23 cellular contexts compared by ENCODE assay signal in genomic region chr19:656751-657559, GRCh38. TPM values are rescaled to one million over a fixed set of nuclear protein-coding genes. Genes with fewer than 3 reads are reported as not detected.
DNase-seq lines count a peak whose midpoint lies in the region; ATAC-seq, FAIRE-seq and TF ChIP-seq lines count a peak whose summit lies in the region.
"Had no signal": no experiment of that assay in that cellular context is flagged by ENCODE, and none has a peak within 500 bp of the region (broad histone marks: within the 10 kb centered on the region; RNA-seq: fewer than 3 reads in every experiment).

No MANE protein-coding gene starts in this region.

- peaks cover 54% of the 10 kb centered on the region for H3K4me1 ChIP-seq in CD8-positive, alpha-beta memory T cell (ENCODE audit: insufficient read depth, low read length)
- H3K4me1 ChIP-seq in OCI-LY1 (ENCODE audit: insufficient read depth, low read length, severe bottlenecking) (peaks cover 41% of the 10 kb centered on the region), neuronal stem cell (ENCODE audit: control insufficient read depth in 2 of 2, insufficient read depth in 1 of 2, low read depth in 1 of 2, low read length in 2 of 2) (peaks cover 8 to 11% of the 10 kb centered on the region in 2 donors), osteoblast (ENCODE audit: insufficient read depth, low read length) (peaks cover 14% of the 10 kb centered on the region)
- peaks cover 63% of the 10 kb centered on the region for H3K4me1 ChIP-seq in effector memory CD4-positive, alpha-beta T cell (ENCODE audit: control insufficient read depth, insufficient read depth, low read length, poor library complexity, severe bottlenecking)

- peaks cover 0 to 71% (median 2%) of the 10 kb centered on the region in 3 donors for H3K36me3 Mint-ChIP-seq in CD8-positive, alpha-beta memory T cell
- peaks cover 8% of the 10 kb centered on the region for H3K36me3 Mint-ChIP-seq in T-cell

- H3K14ac ChIP-seq in neuronal stem cell (ENCODE audit: low read length), result peak overlapping the region; percentile 21

- H3K27ac Mint-ChIP-seq in CD8-positive, alpha-beta memory T cell, result peak overlapping the region in 7 of 8 donors; percentile 33 to 99 (median 88)
- peak overlapping the region in 1 of 2 donors; percentile 28 for H3K27ac Mint-ChIP-seq in T-cell

- no peak for DNase-seq in CD8-positive, alpha-beta memory T cell
- no peak for DNase-seq in effector memory CD4-positive, alpha-beta T cell
- DNase-seq in neuronal stem cell (ENCODE audit: low spot score) (no peak), urothelium cell line (ENCODE audit: low spot score) (no peak), T-cell (no peak), osteoblast (ENCODE audit: insufficient read length, low spot score, missing footprints) (no peak)
- DNase-seq: activated effector memory CD4-positive, alpha-beta T cell treated with anti-CD3 and anti-CD28 coated beads, Interleukin-2, amount 50 U/mL, for 16 hours; AML-193; amygdala; central memory CD4-positive, alpha-beta T cell; effector CD8-positive, alpha-beta T cell; esophagus squamous epithelium; NCI-H1417; NCI-H69; stimulated activated CD4-positive, alpha-beta T cell treated with anti-CD3 and anti-CD28 coated beads, Interleukin-4, amount 100 ng/mL, for 24 hours had no signal

- no peaks in the 10 kb centered on the region for H3K9me2 ChIP-seq in OCI-LY1 (ENCODE audit: low read depth, low read length)

- ATAC-seq in GM19023 (IDR thresholded peaks at IDR 0.05; ENCODE audit: unreplicated experiment) (no peak), T-cell (replicated peaks in 1 of 4) (no peak)
- ATAC-seq: Right ventricle myocardium inferior had no signal

- H3K27me3 ChIP-seq in CD8-positive, alpha-beta memory T cell (ENCODE audit: insufficient read depth, low read length, poor library complexity, severe bottlenecking), result no peaks in the 10 kb centered on the region
- H3K27me3 ChIP-seq in OCI-LY1 (ENCODE audit: insufficient read depth, low read length) (no peaks in the 10 kb centered on the region), neuronal stem cell (ENCODE audit: control insufficient read depth in 3 of 3, insufficient read depth in 3 of 3, low read depth in 1 of 3, low read length in 3 of 3) (no peaks in the 10 kb centered on the region), osteoblast (ENCODE audit: insufficient read depth, low read length) (no peaks in the 10 kb centered on the region)
- no peaks in the 10 kb centered on the region for H3K27me3 ChIP-seq in effector memory CD4-positive, alpha-beta T cell (replicated peaks; ENCODE audit: control insufficient read depth, insufficient read depth, low read length, poor library complexity, severe bottlenecking)
- H3K27me3 ChIP-seq: esophagus squamous epithelium had no signal

- H3K4me3 ChIP-seq in CD8-positive, alpha-beta memory T cell (ENCODE audit: low read length), result no peak overlapping the region
- H3K4me3 ChIP-seq in OCI-LY1 (ENCODE audit: low read depth, low read length, poor library complexity, severe bottlenecking), result no peak overlapping the region
- no peak overlapping the region for H3K4me3 ChIP-seq in effector memory CD4-positive, alpha-beta T cell (ENCODE audit: insufficient read depth, low read depth, low read length, poor library complexity, severe bottlenecking)
- H3K4me3 ChIP-seq in neuronal stem cell (ENCODE audit: low read length in 2 of 2), result no peak overlapping the region
- no peak overlapping the region for H3K4me3 ChIP-seq in osteoblast (ENCODE audit: insufficient read depth, low read length)
- H3K4me3 ChIP-seq: esophagus squamous epithelium, skin epidermis had no signal

- no peak overlapping the region for H4K91ac ChIP-seq in neuronal stem cell (ENCODE audit: low read depth, low read length, poor library complexity)

- TF ChIP-seq CTCF in OCI-LY1 (IDR thresholded peaks at IDR 0.05; ENCODE audit: low read length) (no peak), osteoblast (IDR thresholded peaks at IDR 0.05; ENCODE audit: extremely low read depth, low read depth, low read length) (no peak)

- peaks cover 42 to 78% (median 44%) of the 10 kb centered on the region in 3 donors for H3K4me1 Mint-ChIP-seq in CD8-positive, alpha-beta memory T cell
- H3K4me1 Mint-ChIP-seq in T-cell, result peaks cover 45 to 72% (median 52%) of the 10 kb centered on the region in 3 donors

- H3K9me3 ChIP-seq in CD8-positive, alpha-beta memory T cell (ENCODE audit: low read length), result no peaks in the 10 kb centered on the region
- H3K9me3 ChIP-seq in OCI-LY1 (ENCODE audit: low read length) (no peaks in the 10 kb centered on the region), neuronal stem cell (replicated peaks in 1 of 2; ENCODE audit: control insufficient read depth in 2 of 2, insufficient read depth in 1 of 2, low read depth in 1 of 2, low read length in 2 of 2) (no peaks in the 10 kb centered on the region), osteoblast (ENCODE audit: low read depth, low read length) (no peaks in the 10 kb centered on the region)
- no peaks in the 10 kb centered on the region for H3K9me3 ChIP-seq in effector memory CD4-positive, alpha-beta T cell (ENCODE audit: control insufficient read depth, low read length)
- H3K9me3 ChIP-seq: esophagus squamous epithelium had no signal

- H3K18ac ChIP-seq in neuronal stem cell (ENCODE audit: low read length), result peak overlapping the region; percentile 48

- H3K4me2 ChIP-seq in OCI-LY1 (ENCODE audit: low read length) (peak overlapping the region; percentile 7; the same call in 1 of the 2 replicates), neuronal stem cell (ENCODE audit: insufficient read depth, low read length, poor library complexity, severe bottlenecking) (no peak overlapping the region), osteoblast (ENCODE audit: insufficient read depth, low read length) (no peak overlapping the region)

- H2BK5ac ChIP-seq in neuronal stem cell (ENCODE audit: low read length), result peak overlapping the region; percentile 75

- peaks cover 0 to 3% of the 10 kb centered on the region in 2 donors for H3K27me3 Mint-ChIP-seq in CD8-positive, alpha-beta memory T cell
- no peaks in the 10 kb centered on the region for H3K27me3 Mint-ChIP-seq in T-cell

- H2AFZ ChIP-seq in OCI-LY1 (ENCODE audit: low read length), result no peak overlapping the region
- H2AFZ ChIP-seq in neuronal stem cell (ENCODE audit: low read length), result no peak overlapping the region
- no peak overlapping the region for H2AFZ ChIP-seq in osteoblast (ENCODE audit: low read length)

- H3K9me3 Mint-ChIP-seq in CD8-positive, alpha-beta memory T cell, result no peaks in the 10 kb centered on the region
- H3K9me3 Mint-ChIP-seq in T-cell, result no peaks in the 10 kb centered on the region

- no peak overlapping the region for H2AK5ac ChIP-seq in neuronal stem cell (ENCODE audit: low read depth, low read length)

- H3K4ac ChIP-seq in neuronal stem cell (ENCODE audit: low read length), result no peak overlapping the region

- no peak overlapping the region for H2BK12ac ChIP-seq in neuronal stem cell (ENCODE audit: low read length)

- peak overlapping the region in 6 of 7 donors; percentile 3 to 43 (median 16) for H3K4me3 Mint-ChIP-seq in CD8-positive, alpha-beta memory T cell
- H3K4me3 Mint-ChIP-seq in T-cell, result peak overlapping the region in 1 of 3 donors; percentile 66

- H2BK15ac ChIP-seq in neuronal stem cell (ENCODE audit: low read length), result no peak overlapping the region

- peaks cover 73% of the 10 kb centered on the region for H3K79me1 ChIP-seq in neuronal stem cell (ENCODE audit: low read depth, low read length)

- no peaks in the 10 kb centered on the region for H4K20me1 ChIP-seq in OCI-LY1 (ENCODE audit: insufficient read depth, low read length)
- H4K20me1 ChIP-seq in osteoblast (ENCODE audit: insufficient read depth, low read length), result peaks cover 70% of the 10 kb centered on the region

- H4K8ac ChIP-seq in neuronal stem cell (ENCODE audit: low read depth, low read length), result peak overlapping the region; percentile 65

- H3F3A ChIP-seq in OCI-LY1 (ENCODE audit: insufficient read depth, low read length), result no peaks in the 10 kb centered on the region

- peak overlapping the region; percentile 31 for H2BK120ac ChIP-seq in neuronal stem cell (ENCODE audit: low read depth, low read length)

- no peak for FAIRE-seq in urothelium cell line (lab: Jason Lieb, UNC)
- FAIRE-seq: GM18507 had no signal

- CTCF ChIA-PET in CD8-positive, alpha-beta memory T cell (lab: Charles Lee), result interaction anchor here (0.7 to 1.2 kb wide), 3 partner anchors 15 to 75 kb away, joined by 3 to 4 read pairs (median 3); partner anchors contain the start of gene POLRMT
- CTCF ChIA-PET in T-cell (lab: Charles Lee), result no interaction called here

- WGBS in neuronal stem cell (ENCODE audit: extremely low coverage in 2 of 2, insufficient read length in 2 of 2, insufficient replicate concordance in 1 of 2), 2 donors, result no CpG with 5 or more reads among the region's 43 CpGs

- H3K9ac ChIP-seq in OCI-LY1 (ENCODE audit: low read length) (no peak overlapping the region), neuronal stem cell (ENCODE audit: low read depth, low read length, poor library complexity) (peak overlapping the region; percentile 44)

- POLR2A ChIA-PET in CD8-positive, alpha-beta memory T cell (lab: Charles Lee), result no interaction called here
- POLR2A ChIA-PET in T-cell (lab: Charles Lee), result interaction anchor here in 1 of 2 donors (0.6 kb wide), 1 partner anchor 15 kb away, joined by 7 read pairs; no protein-coding TSS in a partner anchor

- peaks cover 6% of the 10 kb centered on the region for H3K36me3 ChIP-seq in CD8-positive, alpha-beta memory T cell (ENCODE audit: insufficient read depth, low read length)
- H3K36me3 ChIP-seq in OCI-LY1 (ENCODE audit: insufficient read depth, low read length) (peaks cover 58% of the 10 kb centered on the region), neuronal stem cell (replicated peaks in 1 of 2; ENCODE audit: control insufficient read depth in 2 of 2, insufficient read depth in 2 of 2, low read length in 2 of 2) (peaks cover 7 to 49% of the 10 kb centered on the region in 2 donors), osteoblast (ENCODE audit: insufficient read depth, low read length) (peaks cover 5% of the 10 kb centered on the region)
- H3K36me3 ChIP-seq in effector memory CD4-positive, alpha-beta T cell (ENCODE audit: control insufficient read depth, insufficient read depth, low read length), result peaks cover 53% of the 10 kb centered on the region

- peak overlapping the region; percentile 93 for H3K23ac ChIP-seq in neuronal stem cell (ENCODE audit: low read depth, low read length, poor library complexity)

- peaks cover 86% of the 10 kb centered on the region for H3K79me2 ChIP-seq in OCI-LY1 (ENCODE audit: insufficient read depth, low read length)
- peaks cover 99% of the 10 kb centered on the region for H3K79me2 ChIP-seq in osteoblast (ENCODE audit: insufficient read depth, low read length)

- H3K27ac ChIP-seq in CD8-positive, alpha-beta memory T cell (ENCODE audit: low read depth, low read length), result no peak overlapping the region
- H3K27ac ChIP-seq in OCI-LY1 (ENCODE audit: low read depth, low read length, poor library complexity, severe bottlenecking), result no peak overlapping the region
- peak overlapping the region; percentile 94 for H3K27ac ChIP-seq in effector memory CD4-positive, alpha-beta T cell (ENCODE audit: insufficient read depth, low read length, poor library complexity, severe bottlenecking)
- no peak overlapping the region for H3K27ac ChIP-seq in neuronal stem cell (replicated peaks; ENCODE audit: low read length)
- no peak overlapping the region for H3K27ac ChIP-seq in osteoblast (ENCODE audit: low read depth, low read length)

RNA-seq across cellular contexts. Expression of gene RNF126, which starts 6.1 kb away (rescaled TPM):
- 10 to 100 TPM; 89.6 to 95.5 TPM for total RNA-seq in CD8-positive, alpha-beta memory T cell
- 100.0 TPM for polyA plus RNA-seq in CD8-positive, alpha-beta memory T cell
- 59.4 TPM for polyA plus RNA-seq in neuronal stem cell (2013, experiment 1 of 2)
- 57.6 TPM for polyA plus RNA-seq in neuronal stem cell (2013, experiment 2 of 2)
- total RNA-seq in T-cell, result 100 to 1,000 TPM in 4 of 5 donors, 10 to 100 TPM in 1; 98.8 to 139 (median 118) TPM
- 29.8 and 38.7 TPM in 2 replicates for total RNA-seq in osteoblast

RNA-seq across cellular contexts. Expression of gene FGF22, which starts 17.3 kb away (rescaled TPM):
- total RNA-seq in CD8-positive, alpha-beta memory T cell, result under 1 TPM; 0.20 to 0.22 TPM
- not detected for polyA plus RNA-seq in CD8-positive, alpha-beta memory T cell
- polyA plus RNA-seq in neuronal stem cell (2013, experiment 1 of 2), result 0.78 TPM
- 0.66 TPM for polyA plus RNA-seq in neuronal stem cell (2013, experiment 2 of 2)
- 1 to 10 TPM in 3 of 5 donors, under 1 TPM in 2; 0.35 to 3.9 (median 2.8) TPM for total RNA-seq in T-cell
- total RNA-seq in osteoblast, result not detected in 2 replicates
- total RNA-seq: M059J, Right ventricle myocardium inferior had no signal

RNA-seq across cellular contexts. Expression of gene FSTL3, which starts 19.2 kb away (rescaled TPM):
- total RNA-seq in CD8-positive, alpha-beta memory T cell, result 1 to 10 TPM; 7.7 to 8.0 TPM
- 0.81 TPM for polyA plus RNA-seq in CD8-positive, alpha-beta memory T cell
- polyA plus RNA-seq in neuronal stem cell (2013, experiment 1 of 2), result 6.2 TPM
- polyA plus RNA-seq in neuronal stem cell (2013, experiment 2 of 2), result 6.2 TPM
- 1 to 10 TPM; 2.0 to 5.3 (median 4.1) TPM for total RNA-seq in T-cell
- 32.7 and 52.1 TPM in 2 replicates for total RNA-seq in osteoblast

RNA-seq across cellular contexts. Expression of gene POLRMT, which starts 23.6 kb away (rescaled TPM):
- 10 to 100 TPM; 75.2 to 77.3 TPM for total RNA-seq in CD8-positive, alpha-beta memory T cell
- 58.8 TPM for polyA plus RNA-seq in CD8-positive, alpha-beta memory T cell
- 50.0 TPM for polyA plus RNA-seq in neuronal stem cell (2013, experiment 1 of 2)
- 45.6 TPM for polyA plus RNA-seq in neuronal stem cell (2013, experiment 2 of 2)
- total RNA-seq in T-cell (100 to 1,000 TPM in 3 of 5 donors, 10 to 100 TPM in 2; 61.3 to 118 (median 103) TPM), osteoblast (16.6 and 18.6 TPM in 2 replicates)

RNA-seq across cellular contexts. Expression of gene PRSS57, which starts 38.3 kb away (rescaled TPM):
- total RNA-seq in CD8-positive, alpha-beta memory T cell, result not detected
- not detected for polyA plus RNA-seq in CD8-positive, alpha-beta memory T cell
- 0.03 TPM for polyA plus RNA-seq in neuronal stem cell (2013, experiment 1 of 2)
- polyA plus RNA-seq in neuronal stem cell (2013, experiment 2 of 2), result 0.06 TPM
- total RNA-seq in T-cell (1 to 10 TPM in 3 of 5 donors, under 1 TPM in 1, not detected in 1; 0.86 to 2.5 (median 1.7) TPM), osteoblast (not detected in 2 replicates)
- total RNA-seq: esophagus squamous epithelium, M059J, Right ventricle myocardium inferior, ureter had no signal
- polyA plus RNA-seq: neural cell had no signal
